In the genomic region with DNA sequence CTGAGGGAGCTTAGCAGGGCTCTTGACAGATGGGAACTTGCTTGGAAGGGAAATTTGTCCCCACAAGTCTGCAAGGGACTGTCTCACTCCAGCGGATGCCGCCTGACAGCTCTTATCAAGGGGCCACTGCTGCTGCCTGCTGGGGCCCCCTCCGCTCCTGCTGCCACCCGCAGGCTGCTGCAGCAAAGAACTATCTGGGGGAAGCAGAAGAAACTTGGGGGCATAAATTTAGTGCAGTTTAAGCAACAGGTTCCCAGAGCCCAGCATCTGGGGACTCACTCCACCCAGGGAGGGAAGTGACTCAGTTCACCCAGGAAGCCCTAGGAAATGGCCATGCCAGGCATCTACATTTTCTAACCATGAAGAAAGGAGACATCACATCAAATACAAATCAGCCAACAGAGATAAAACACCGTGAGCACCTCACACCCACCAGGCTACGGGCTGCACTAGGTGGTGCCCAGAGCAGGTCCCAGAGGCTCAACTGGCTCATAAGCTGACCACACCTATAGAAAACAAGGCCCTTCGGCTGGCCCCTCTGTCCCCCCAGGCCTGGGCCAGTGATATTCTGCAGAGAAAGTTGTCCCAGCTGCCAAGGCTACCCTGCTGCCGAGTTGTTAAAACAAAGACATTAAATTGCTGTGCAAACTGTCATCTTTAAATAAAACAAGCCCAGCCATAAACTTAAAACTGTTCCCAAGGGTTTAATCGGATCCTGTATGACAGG, we compare ENCODE assay signal across 9 cellular contexts. TPM values are rescaled to one million over a fixed set of nuclear protein-coding genes. Genes with fewer than 3 reads are reported as not detected.
DNase-seq lines count a peak whose midpoint lies in the region; ATAC-seq and TF ChIP-seq lines count a peak whose summit lies in the region.
"Had no signal": no experiment of that assay in that cellular context is flagged by ENCODE, and none has a peak within 500 bp of the region (broad histone marks: within the 10 kb centered on the region; RNA-seq: fewer than 3 reads in every experiment).

No MANE protein-coding gene starts in this region.

- H3K27me3 Mint-ChIP-seq in CD14-positive monocyte (ENCODE audit: low read depth in 3 of 3) (peaks cover 4 to 8% (median 8%) of the 10 kb centered on the region in 3 donors), memory B cell (no peaks in the 10 kb centered on the region)

- peak overlapping the region in 4 of 7 donors; percentile 32 to 75 (median 62) for H3K27ac Mint-ChIP-seq in CD14-positive monocyte
- H3K27ac Mint-ChIP-seq in memory B cell = peak overlapping the region; percentile 7

- peak overlapping the region; percentile 35 to 65 for H3K4me3 Mint-ChIP-seq in CD14-positive monocyte
- no peak overlapping the region for H3K4me3 Mint-ChIP-seq in memory B cell

- DNase-seq in CD14-positive monocyte (ENCODE audit: low spot score) (no peak), KBM-7 (peak; percentile 33), memory B cell (ENCODE audit: low spot score in 2 of 2) (no peak), SW 1271 (lab: John Stamatoyannopoulos, UW) (no peak), AG08396 (ENCODE audit: low spot score) (no peak)
- DNase-seq in activated T-cell treated with anti-CD3 and anti-CD28 coated beads, Interleukin-2, amount 50 U/mL, for 48 hours = peak; percentile 71 to 73
- DNase-seq: HCEC 1CT had no signal

- no peak for ATAC-seq in memory B cell (ENCODE audit: low read depth)
- no peak for ATAC-seq in GM19023 (IDR thresholded peaks at IDR 0.05; ENCODE audit: unreplicated experiment)
- ATAC-seq in GM21423 (IDR thresholded peaks at IDR 0.05; ENCODE audit: unreplicated experiment) = no peak

- in situ Hi-C loops in KBM-7 (cut with MboI; ENCODE audit: low pct_unique_long_range_greater_than_20kb, low sequenced_read_pairs) = no loop called here

- TF ChIP-seq CTCF in CD14-positive monocyte (IDR thresholded peaks at IDR 0.05) = no peak

- intact Hi-C loops in CD14-positive monocyte (cut with micrococcal nuclease) = no loop called here

- H3K9me3 Mint-ChIP-seq in CD14-positive monocyte (peaks cover 0 to 2% (median 0%) of the 10 kb centered on the region in 7 donors), memory B cell (no peaks in the 10 kb centered on the region)

- H3K4me1 Mint-ChIP-seq in CD14-positive monocyte = peaks cover 64% of the 10 kb centered on the region
- peaks cover 31% of the 10 kb centered on the region for H3K4me1 Mint-ChIP-seq in memory B cell

- H3K36me3 Mint-ChIP-seq in CD14-positive monocyte (peaks cover 14 to 20% of the 10 kb centered on the region in 2 donors), memory B cell (no peaks in the 10 kb centered on the region)

RNA-seq across cellular contexts. Expression of gene RGS10, which starts 3.7 kb away (rescaled TPM):
- polyA plus RNA-seq in CD14-positive monocyte = 10 to 100 TPM; 75.8 to 87.2 TPM

RNA-seq across cellular contexts. Expression of gene TIAL1, which starts 58.0 kb away (rescaled TPM):
- polyA plus RNA-seq in CD14-positive monocyte = 1 to 10 TPM; 6.7 to 7.2 TPM

Comparison
In these comparisons a context has a peak if more than half of its experiments do, and no peak if none do; other contexts are left out.
1. DNase-seq: peak in KBM-7 (single experiment) and activated T-cell treated with anti-CD3 and anti-CD28 coated beads, Interleukin-2, amount 50 U/mL, for 48 hours (2 of 2); none in CD14-positive monocyte (single experiment), memory B cell (0 of 2), SW 1271 (0 of 2) and AG08396 (single experiment).